Comparison of ENCODE assay signal across 19 cellular contexts in the genomic region with DNA sequence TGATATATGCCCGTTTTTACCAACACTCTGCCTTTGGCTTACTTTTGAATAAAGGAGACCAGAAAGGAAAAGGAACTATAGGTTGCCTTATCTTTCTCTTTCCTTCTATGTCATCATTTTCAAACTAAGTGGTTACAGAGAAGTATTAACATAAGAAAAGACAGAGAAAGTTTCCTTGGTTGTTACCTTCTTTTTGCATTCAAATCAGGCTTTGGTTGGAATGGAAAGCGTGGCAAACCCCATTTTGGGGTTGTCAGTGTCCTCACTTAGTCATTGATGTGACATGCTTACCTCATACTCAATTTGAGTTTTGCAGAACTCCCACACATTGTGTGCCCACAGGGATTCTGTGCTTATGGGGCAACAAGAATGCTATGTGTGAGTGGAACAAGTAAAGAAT. TPM values are rescaled to one million over a fixed set of nuclear protein-coding genes. Genes with fewer than 3 reads are reported as not detected.
A peak's percentile ranks its signal among the peaks of the same experiment; 100 is the strongest.
DNase-seq lines count a peak whose midpoint lies in the region; ATAC-seq and TF ChIP-seq lines count a peak whose summit lies in the region.
"Had no signal": no experiment of that assay in that cellular context is flagged by ENCODE, and none has a peak within 500 bp of the region (broad histone marks: within the 10 kb centered on the region; RNA-seq: fewer than 3 reads in every experiment).

No MANE protein-coding gene starts in this region.

- H2BK5ac ChIP-seq in mesendoderm (ENCODE audit: low read length), result no peak overlapping the region

- no peak overlapping the region for H4K5ac ChIP-seq in mesendoderm (ENCODE audit: low read length)

- H3K9ac ChIP-seq in mesendoderm (ENCODE audit: low read length) (no peak overlapping the region), neural progenitor cell (no peak overlapping the region)

- no peak overlapping the region for H3K18ac ChIP-seq in mesendoderm (ENCODE audit: low read length)

- CTCF ChIA-PET in WTC11 (lab: Charles Lee), result no interaction called here

- TF ChIP-seq CTCF in WTC11 (IDR thresholded peaks at IDR 0.05), result no peak
- no peak for TF ChIP-seq CTCF in neural progenitor cell (IDR thresholded peaks at IDR 0.05)

- H2BK120ac ChIP-seq in mesendoderm (ENCODE audit: low read depth, low read length), result no peak overlapping the region

- no CpG with 5 or more reads among the region's 2 CpGs for WGBS in mesendoderm (ENCODE audit: extremely low coverage, insufficient coverage, low lambda C conversion rate)

- H3K27ac Mint-ChIP-seq in activated naive CD8-positive, alpha-beta T cell treated with anti-CD3 and anti-CD28 coated beads, Interleukin-2, amount 50 U/mL, for 24 hours, result no peak overlapping the region
- H3K27ac Mint-ChIP-seq in activated naive CD8-positive, alpha-beta T cell treated with anti-CD3 and anti-CD28 coated beads for 36 hours, result no peak overlapping the region
- H3K27ac Mint-ChIP-seq in WTC11 (no peak overlapping the region), neural progenitor cell (no peak overlapping the region)

- no peaks in the 10 kb centered on the region for H3K27me3 ChIP-seq in mesendoderm (ENCODE audit: insufficient read depth, low read length, poor library complexity)
- peaks cover 31% of the 10 kb centered on the region for H3K27me3 ChIP-seq in neural progenitor cell
- H3K27me3 ChIP-seq: SJSA1 had no signal

- H3K36me3 ChIP-seq in mesendoderm (ENCODE audit: control insufficient read depth, insufficient read depth, low read length), result no peaks in the 10 kb centered on the region
- H3K36me3 ChIP-seq in neural progenitor cell, result no peaks in the 10 kb centered on the region
- H3K36me3 ChIP-seq: SJSA1 had no signal

- H3K27me3 Mint-ChIP-seq in activated naive CD8-positive, alpha-beta T cell treated with anti-CD3 and anti-CD28 coated beads, Interleukin-2, amount 50 U/mL, for 24 hours, result peaks cover 35% of the 10 kb centered on the region
- H3K27me3 Mint-ChIP-seq in activated naive CD8-positive, alpha-beta T cell treated with anti-CD3 and anti-CD28 coated beads for 36 hours, result peaks cover 64% of the 10 kb centered on the region
- peaks cover 26% of the 10 kb centered on the region for H3K27me3 Mint-ChIP-seq in WTC11 (ENCODE audit: low read depth)
- peaks cover 24% of the 10 kb centered on the region for H3K27me3 Mint-ChIP-seq in neural progenitor cell (ENCODE audit: insufficient read depth, low read depth)

- H3K23ac ChIP-seq in mesendoderm (ENCODE audit: low read length), result no peak overlapping the region

- no peak overlapping the region for H3K4me3 Mint-ChIP-seq in activated naive CD8-positive, alpha-beta T cell treated with anti-CD3 and anti-CD28 coated beads, Interleukin-2, amount 50 U/mL, for 24 hours
- no peak overlapping the region for H3K4me3 Mint-ChIP-seq in activated naive CD8-positive, alpha-beta T cell treated with anti-CD3 and anti-CD28 coated beads for 36 hours
- H3K4me3 Mint-ChIP-seq in WTC11 (peak overlapping the region; percentile 18; the same call in 1 of the 2 replicates), neural progenitor cell (no peak overlapping the region)

- H3K79me1 ChIP-seq in mesendoderm (ENCODE audit: low read length), result no peaks in the 10 kb centered on the region

- no peak overlapping the region for H2AFZ ChIP-seq in neural progenitor cell (replicated peaks)

- no peak overlapping the region for H2BK15ac ChIP-seq in mesendoderm (replicated peaks; ENCODE audit: low read depth)

- no peaks in the 10 kb centered on the region for H4K20me1 ChIP-seq in neural progenitor cell (ENCODE audit: low read depth)

- no peak overlapping the region for H3K56ac ChIP-seq in mesendoderm (ENCODE audit: low read length)

- POLR2A ChIA-PET in WTC11 (lab: Charles Lee), result no interaction called here

- H3K9me3 Mint-ChIP-seq in activated naive CD8-positive, alpha-beta T cell treated with anti-CD3 and anti-CD28 coated beads, Interleukin-2, amount 50 U/mL, for 24 hours, result no peaks in the 10 kb centered on the region
- H3K9me3 Mint-ChIP-seq in activated naive CD8-positive, alpha-beta T cell treated with anti-CD3 and anti-CD28 coated beads for 36 hours, result no peaks in the 10 kb centered on the region
- H3K9me3 Mint-ChIP-seq in WTC11 (no peaks in the 10 kb centered on the region), neural progenitor cell (no peaks in the 10 kb centered on the region)

- H3K4me3 ChIP-seq in mesendoderm (ENCODE audit: low read length) (no peak overlapping the region), neural progenitor cell (no peak overlapping the region)
- H3K4me3 ChIP-seq: SJSA1 had no signal

- H3K4me1 Mint-ChIP-seq in activated naive CD8-positive, alpha-beta T cell treated with anti-CD3 and anti-CD28 coated beads, Interleukin-2, amount 50 U/mL, for 24 hours, result peaks cover 25% of the 10 kb centered on the region
- H3K4me1 Mint-ChIP-seq in activated naive CD8-positive, alpha-beta T cell treated with anti-CD3 and anti-CD28 coated beads for 36 hours, result peaks cover 11% of the 10 kb centered on the region
- peaks cover 42% of the 10 kb centered on the region for H3K4me1 Mint-ChIP-seq in WTC11
- peaks cover 3% of the 10 kb centered on the region for H3K4me1 Mint-ChIP-seq in neural progenitor cell

- no peaks in the 10 kb centered on the region for H3K9me3 ChIP-seq in neural progenitor cell (ENCODE audit: low read depth)
- H3K9me3 ChIP-seq: Caco-2, SJSA1 had no signal

- DNase-seq in activated naive CD8-positive, alpha-beta T cell treated with anti-CD3 and anti-CD28 coated beads, Interleukin-2, amount 50 U/mL, for 24 hours, result no peak
- DNase-seq in activated naive CD8-positive, alpha-beta T cell treated with anti-CD3 and anti-CD28 coated beads for 36 hours, result no peak
- no peak for DNase-seq in WTC11 (ENCODE audit: low spot score)
- DNase-seq in mesendoderm, result peak; percentile 39
- no peak for DNase-seq in neural progenitor cell (ENCODE audit: low spot score)
- DNase-seq in germinal center (ENCODE audit: low spot score), result no peak
- DNase-seq: Caco-2, DMS153, MV-4-11, NCI-H1417 treated with DMSO at 0.1 percent for 48 hours, NCI-H1930, NCI-H510A, NCI-H82 had no signal

- no peak overlapping the region for H3K4me2 ChIP-seq in mesendoderm (ENCODE audit: low read length)
- H3K4me2 ChIP-seq in neural progenitor cell, result no peak overlapping the region

- H3K36me3 Mint-ChIP-seq in activated naive CD8-positive, alpha-beta T cell treated with anti-CD3 and anti-CD28 coated beads, Interleukin-2, amount 50 U/mL, for 24 hours (ENCODE audit: low read depth), result no peaks in the 10 kb centered on the region
- H3K36me3 Mint-ChIP-seq in activated naive CD8-positive, alpha-beta T cell treated with anti-CD3 and anti-CD28 coated beads for 36 hours, result no peaks in the 10 kb centered on the region
- no peaks in the 10 kb centered on the region for H3K36me3 Mint-ChIP-seq in WTC11
- no peaks in the 10 kb centered on the region for H3K36me3 Mint-ChIP-seq in neural progenitor cell

- peak; percentile 59 for ATAC-seq in activated naive CD8-positive, alpha-beta T cell treated with anti-CD3 and anti-CD28 coated beads, Interleukin-2, amount 50 U/mL, for 24 hours
- ATAC-seq in WTC11, result no peak
- no peak for ATAC-seq in GM21360 (IDR thresholded peaks at IDR 0.05; ENCODE audit: unreplicated experiment)
- no peak for ATAC-seq in GM18498 (IDR thresholded peaks at IDR 0.05; ENCODE audit: unreplicated experiment)
- ATAC-seq: HCT116 had no signal

- H3K79me2 ChIP-seq in mesendoderm (ENCODE audit: control insufficient read depth, insufficient read depth, low read length) (no peaks in the 10 kb centered on the region), neural progenitor cell (ENCODE audit: low read depth) (no peaks in the 10 kb centered on the region)

- H3K4me1 ChIP-seq in mesendoderm (ENCODE audit: control insufficient read depth, low read depth, low read length), result peaks cover 2% of the 10 kb centered on the region
- no peaks in the 10 kb centered on the region for H3K4me1 ChIP-seq in neural progenitor cell

- no peak overlapping the region for H4K8ac ChIP-seq in mesendoderm (ENCODE audit: low read depth, low read length)

- H3K4ac ChIP-seq in mesendoderm (ENCODE audit: low read depth, low read length), result no peak overlapping the region

- no peak overlapping the region for H3K27ac ChIP-seq in mesendoderm (ENCODE audit: low read depth, low read length)
- no peak overlapping the region for H3K27ac ChIP-seq in neural progenitor cell
- H3K27ac ChIP-seq: C4-2B, HL-60, SJSA1 had no signal

- peaks cover 22% of the 10 kb centered on the region for H3F3A ChIP-seq in neural progenitor cell (ENCODE audit: low read depth)

- no peak overlapping the region for H2AK5ac ChIP-seq in mesendoderm (ENCODE audit: low read length)

TF ChIP-seq in WTC11, 78 proteins besides CTCF, POLR2A, EP300 and RAD21 (continues in another document):
- TF ChIP-seq GABPB1 (CRISPR knock-in tag; IDR thresholded peaks at IDR 0.05) (no peak), MXD4 (CRISPR knock-in tag; IDR thresholded peaks at IDR 0.05; ENCODE audit: borderline replicate concordance) (no peak), TEAD4 (CRISPR knock-in tag; IDR thresholded peaks at IDR 0.05) (no peak)

RNA-seq across cellular contexts. Expression of a gene that starts 3.7 kb away (rescaled TPM):
- not detected for total RNA-seq in activated naive CD8-positive, alpha-beta T cell treated with anti-CD3 and anti-CD28 coated beads for 36 hours
- total RNA-seq in WTC11 (2021) (4.5 to 5.8 TPM (median 4.8 TPM) in 3 replicates), neural progenitor cell (ENCODE audit: low replicate concordance) (1.1 and 1.2 TPM in 2 replicates)
- polyA plus RNA-seq in mesendoderm (2013, experiment 1 of 2), result 0.37 TPM
- 0.52 TPM for polyA plus RNA-seq in mesendoderm (2013, experiment 2 of 2)
